8 cellular contexts compared by ENCODE assay signal in the genomic region with DNA sequence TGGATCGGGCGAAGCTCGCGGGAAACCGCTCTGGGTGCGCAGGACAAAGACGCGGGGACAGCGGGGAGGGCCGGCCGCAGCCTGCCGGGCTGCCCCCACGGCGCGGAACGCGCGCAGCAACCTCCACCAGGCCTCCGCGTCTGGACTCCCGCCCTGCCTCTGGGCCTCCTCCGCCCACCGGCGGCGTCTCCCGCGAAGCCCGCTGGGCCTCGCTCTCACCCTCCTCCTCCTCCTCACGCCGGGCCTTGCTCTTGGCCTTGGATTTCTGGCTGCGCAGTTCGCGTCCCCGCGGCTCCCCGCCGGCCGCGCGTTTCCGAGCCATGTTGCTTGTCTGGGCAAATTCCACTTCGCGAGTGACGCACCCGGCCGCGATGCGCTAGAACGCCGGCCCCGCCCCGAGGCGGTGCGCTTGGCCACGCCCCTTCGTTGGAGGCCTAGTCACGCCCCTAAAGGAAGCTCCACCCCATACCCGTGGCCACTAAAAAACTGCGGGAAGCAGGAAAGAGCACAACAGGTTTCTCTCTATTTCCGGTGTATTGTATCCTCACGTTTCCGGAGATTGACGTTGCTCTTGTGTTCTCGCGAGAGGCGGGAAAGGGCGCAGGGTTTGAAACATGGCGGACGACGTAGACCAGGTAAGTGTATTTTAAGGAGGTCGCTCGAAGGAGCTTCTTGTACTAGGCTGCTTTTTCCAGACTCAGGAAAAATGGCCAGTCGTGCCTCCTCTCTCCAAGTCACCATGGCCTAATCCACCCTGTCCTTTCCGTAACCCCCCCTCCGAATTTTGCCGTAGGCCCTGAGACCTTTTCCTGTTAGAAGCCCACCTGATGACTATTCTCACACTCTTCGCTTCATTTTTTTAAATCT. TPM values are rescaled to one million over a fixed set of nuclear protein-coding genes. Genes with fewer than 3 reads are reported as not detected.
A peak's percentile ranks its signal among the peaks of the same experiment; 100 is the strongest.
DNase-seq lines count a peak whose midpoint lies in the region; ATAC-seq lines count a peak whose summit lies in the region.

A gene (plus strand): TSS at position 571 of the 867 bp plus-strand sequence. CDS start 44 bp downstream, at position 615.
A gene (minus strand): TSS at position 355 of the 867 bp plus-strand sequence. CDS start 33 bp downstream, at position 322.

- peak; percentile 93 for ATAC-seq in GM21529 (IDR thresholded peaks at IDR 0.05; ENCODE audit: unreplicated experiment)

- no peaks in the 10 kb centered on the region for H3K27me3 Mint-ChIP-seq in IgD-negative memory B cell

- H3K9me3 Mint-ChIP-seq in IgD-negative memory B cell: no peaks in the 10 kb centered on the region

- peak; percentile 91 for DNase-seq in DMS 273 treated with DMSO at 0.1 percent for 48 hours (lab: John Stamatoyannopoulos, UW)
- peak; percentile 69 for DNase-seq in OCI-M2 (lab: John Stamatoyannopoulos, UW; ENCODE audit: unreplicated experiment)
- peak; percentile 98 for DNase-seq in activated T-cell treated with anti-CD3 and anti-CD28 coated beads for 4 hours
- peak; percentile 88 for DNase-seq in epidermal melanocyte (ENCODE audit: insufficient read length, low spot score)
- DNase-seq in middle frontal gyrus (ENCODE audit: extremely low spot score, low spot score): peak; percentile 94
- peak; percentile 94 to 95 for DNase-seq in stimulated activated CD8-positive, alpha-beta memory T cell treated with anti-CD3 and anti-CD28 coated beads, Interleukin-2, amount 100 ng/mL, for 48 hours (ENCODE audit: low read depth in 2 of 2)

- peak within 1 kb of the TSS; percentile 85 to 99 (median 98) for H3K4me3 Mint-ChIP-seq in IgD-negative memory B cell

- H3K4me1 Mint-ChIP-seq in IgD-negative memory B cell: peaks cover 40 to 55% (median 52%) of the 10 kb centered on the region in 3 donors

- H3K27ac Mint-ChIP-seq in IgD-negative memory B cell: peak within 1 kb of the TSS; percentile 88 to 100 (median 99)

- no peaks in the 10 kb centered on the region for H3K36me3 Mint-ChIP-seq in IgD-negative memory B cell

RNA-seq across cellular contexts. Expression of the first gene that starts in this region (rescaled TPM):
- polyA plus RNA-seq in IgD-negative memory B cell: 25.3 TPM

RNA-seq across cellular contexts. Expression of the second gene that starts in this region (rescaled TPM):
- polyA plus RNA-seq in IgD-negative memory B cell: 40.6 TPM

Comparison
In these comparisons a context has a peak if more than half of its experiments do, and no peak if none do; other contexts are left out.
1. Peak in every context shown above with its lines: DNase-seq and ATAC-seq.